In the genomic region with DNA sequence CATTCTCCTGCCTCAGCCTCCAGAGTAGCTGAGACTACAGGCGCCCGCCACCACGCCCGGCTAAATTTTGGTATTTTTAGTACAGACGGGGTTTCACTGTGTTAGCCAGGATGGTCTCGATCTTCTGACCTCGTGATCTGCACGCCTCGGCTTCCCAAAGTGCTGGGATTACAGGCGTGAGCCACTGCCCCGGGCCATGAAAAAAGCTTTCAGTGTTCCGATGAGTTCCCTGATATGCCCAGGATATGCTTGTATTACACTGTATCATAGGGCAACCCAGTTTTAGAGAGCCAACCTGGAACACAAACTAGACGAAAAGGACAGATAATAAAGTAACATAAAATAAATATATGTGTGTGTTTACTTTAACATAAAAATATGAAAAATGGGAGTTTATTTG, we compare ENCODE assay signal across 1 cellular context. TPM values are rescaled to one million over a fixed set of nuclear protein-coding genes. Genes with fewer than 3 reads are reported as not detected.
"Had no signal": no experiment of that assay in that cellular context is flagged by ENCODE, and none has a peak within 500 bp of the region (broad histone marks: within the 10 kb centered on the region; RNA-seq: fewer than 3 reads in every experiment).

No MANE protein-coding gene starts in this region.

RNA-seq across cellular contexts. Expression of gene MCF2L2, which starts 37.3 kb away (rescaled TPM):
- total RNA-seq: ascending aorta had no signal
